21 cellular contexts compared by ENCODE assay signal in genomic region chr7:42700376-42701327, GRCh38.
DNase-seq lines count a peak whose midpoint lies in the region; ATAC-seq and TF ChIP-seq lines count a peak whose summit lies in the region.
"Had no signal": no experiment of that assay in that cellular context is flagged by ENCODE, and none has a peak within 500 bp of the region (broad histone marks: within the 10 kb centered on the region; RNA-seq: fewer than 3 reads in every experiment).

No MANE protein-coding gene starts in this region.

- intact Hi-C loops in Right ventricle myocardium inferior (cut with DNase I) (no loop called here), left ventricle myocardium inferior (cut with micrococcal nuclease) (no loop called here), vagina (cut with DNase I) (no loop called here)

- no peaks in the 10 kb centered on the region for H3K79me2 ChIP-seq in hepatocyte

- no peaks in the 10 kb centered on the region for H3K9me2 ChIP-seq in hepatocyte (replicated peaks; ENCODE audit: insufficient read depth)

- H3K9me3 ChIP-seq in left ventricle myocardium inferior (replicated peaks), result no peaks in the 10 kb centered on the region
- H3K9me3 ChIP-seq in hepatocyte (ENCODE audit: low read depth), result no peaks in the 10 kb centered on the region
- H3K9me3 ChIP-seq in vagina, result no peaks in the 10 kb centered on the region
- H3K9me3 ChIP-seq: tibial nerve had no signal

- no peak for TF ChIP-seq POLR2A in vagina (IDR thresholded peaks at IDR 0.05)

- no peaks in the 10 kb centered on the region for H4K20me1 ChIP-seq in hepatocyte (ENCODE audit: insufficient read depth, poor library complexity, severe bottlenecking)

- H3K27ac ChIP-seq in left ventricle myocardium inferior (replicated peaks), result no peak overlapping the region
- no peak overlapping the region for H3K27ac ChIP-seq in hepatocyte
- H3K27ac ChIP-seq in vagina, result peak overlapping the region; percentile 22
- no peak overlapping the region for H3K27ac ChIP-seq in coronary artery

- no peaks in the 10 kb centered on the region for H3K27me3 ChIP-seq in left ventricle myocardium inferior (ENCODE audit: low read depth)
- no peaks in the 10 kb centered on the region for H3K27me3 ChIP-seq in hepatocyte
- H3K27me3 ChIP-seq in vagina, result no peaks in the 10 kb centered on the region
- H3K27me3 ChIP-seq: tibial nerve had no signal

- WGBS in hepatocyte (ENCODE audit: low lambda C conversion rate, missing lambda C conversion rate), result 80% methylated on average over 7 of the region's 7 CpGs

- TF ChIP-seq CTCF in left ventricle myocardium inferior (IDR thresholded peaks at IDR 0.05; ENCODE audit: borderline replicate concordance) (no peak), choroid plexus epithelial cell (conservative IDR thresholded peaks at IDR 0.05; ENCODE audit: low read depth, low read length) (peak; percentile 14), hepatocyte (IDR thresholded peaks at IDR 0.05; ENCODE audit: poor library complexity) (peak; percentile 30), vagina (IDR thresholded peaks at IDR 0.05) (no peak), coronary artery (IDR thresholded peaks at IDR 0.05) (no peak)

- peaks cover 40% of the 10 kb centered on the region for H3K4me1 ChIP-seq in left ventricle myocardium inferior
- H3K4me1 ChIP-seq in hepatocyte (ENCODE audit: insufficient read depth), result peaks cover 15% of the 10 kb centered on the region
- peaks cover 15% of the 10 kb centered on the region for H3K4me1 ChIP-seq in vagina

- DNase-seq in Right ventricle myocardium inferior (ENCODE audit: missing footprints), result no peak
- DNase-seq in left ventricle myocardium inferior, result no peak
- no peak for DNase-seq in choroid plexus epithelial cell (ENCODE audit: low read depth)
- no peak for DNase-seq in hepatocyte (ENCODE audit: low spot score)
- DNase-seq in vagina (ENCODE audit: extremely low spot score in 2 of 2), result no peak
- DNase-seq in coronary artery (ENCODE audit: low spot score), result no peak
- DNase-seq: 8988T; activated CD8-positive, alpha-beta T cell treated with anti-CD3 and anti-CD28 coated beads, Interleukin-2, amount 10 ng/mL, durations not matched to agents 7 days and 5 days; activated naive CD8-positive, alpha-beta T cell treated with anti-CD3 and anti-CD28 coated beads, Interleukin-2, amount 10 ng/mL, durations not matched to agents 7 days and 5 days; activated T-cell treated with anti-CD3 and anti-CD28 coated beads, Interleukin-2, amount 50 U/mL, for 72 hours; CD4-positive, alpha-beta T cell; DMS79 treated with DMSO at 0.1 percent for 48 hours; effector CD4-positive, alpha-beta T cell; NCI-H1694; NCI-H345; NK-92 treated with Interleukin-12 subunit alpha and Interleukin-12 subunit beta, amount 100 ng/mL, for 24 hours had no signal

- no peak overlapping the region for H3K4me3 ChIP-seq in left ventricle myocardium inferior
- no peak overlapping the region for H3K4me3 ChIP-seq in choroid plexus epithelial cell (ENCODE audit: low read depth, low read length)
- H3K4me3 ChIP-seq in hepatocyte, result no peak overlapping the region
- no peak overlapping the region for H3K4me3 ChIP-seq in vagina
- H3K4me3 ChIP-seq in coronary artery, result no peak overlapping the region
- H3K4me3 ChIP-seq: smooth muscle cell, tibial nerve had no signal

- ATAC-seq in Right ventricle myocardium inferior (peak; percentile 66), GM21786 (IDR thresholded peaks at IDR 0.05; ENCODE audit: unreplicated experiment) (no peak), GM18867 (IDR thresholded peaks at IDR 0.05; ENCODE audit: unreplicated experiment) (no peak)
- ATAC-seq: activated CD8-positive, alpha-beta T cell treated with anti-CD3 and anti-CD28 coated beads, Interleukin-2, amount 10 ng/mL, durations not matched to agents 7 days and 5 days; activated T-cell treated with anti-CD3 and anti-CD28 coated beads, Interleukin-2, amount 50 U/mL, for 72 hours; WTC11 had no signal

- H3K36me3 ChIP-seq in left ventricle myocardium inferior (no peaks in the 10 kb centered on the region), hepatocyte (replicated peaks; ENCODE audit: insufficient read depth, low read depth) (no peaks in the 10 kb centered on the region), vagina (no peaks in the 10 kb centered on the region)
- H3K36me3 ChIP-seq: tibial nerve had no signal

- no peak overlapping the region for H3K4me2 ChIP-seq in hepatocyte
- H3K4me2 ChIP-seq: smooth muscle cell had no signal

- H2AFZ ChIP-seq in hepatocyte, result no peak overlapping the region

Comparison
In these comparisons a context has a peak if more than half of its experiments do, and no peak if none do; other contexts are left out.
1. CTCF ChIP-seq: peak in choroid plexus epithelial cell (single experiment) and hepatocyte (single experiment); none in left ventricle myocardium inferior (single experiment), vagina (0 of 3) and coronary artery (single experiment).